In the genomic region with DNA sequence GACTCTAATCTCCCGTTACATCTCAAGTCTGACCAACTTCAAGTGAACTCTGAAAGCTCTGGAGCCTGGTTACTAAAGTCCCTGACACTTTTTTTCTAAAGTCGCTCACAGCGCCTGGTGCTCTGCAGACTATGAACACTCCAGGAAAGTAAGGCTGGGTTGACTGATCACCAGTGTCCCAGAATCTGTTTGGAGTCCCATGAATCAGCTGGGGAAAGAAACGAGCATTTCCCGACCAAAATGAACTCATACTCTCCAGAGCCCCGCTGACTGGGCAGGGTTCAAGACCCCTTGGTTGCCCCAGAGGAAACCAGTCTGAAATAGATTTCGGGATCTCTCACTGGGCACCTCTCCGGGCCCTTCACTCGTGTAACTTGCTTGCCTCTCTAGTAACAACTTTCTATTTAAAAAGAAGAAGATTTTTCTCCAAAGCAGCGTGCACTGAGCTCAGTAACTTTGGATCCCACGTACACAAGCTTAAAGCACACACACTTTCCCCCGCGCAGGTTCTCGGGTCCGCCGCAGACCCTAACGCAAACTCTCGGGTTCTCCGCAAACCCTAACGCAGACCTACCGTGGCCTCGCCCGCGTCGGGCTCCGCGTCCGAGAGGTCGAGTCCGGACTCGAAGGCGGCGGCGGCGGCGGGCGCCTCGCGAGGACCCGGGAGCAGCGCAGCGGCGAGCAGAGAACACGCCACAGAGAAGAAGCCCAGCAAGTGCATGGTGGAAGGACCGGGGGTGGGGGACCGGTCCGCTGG, we compare ENCODE assay signal across 1 cellular context.
TF ChIP-seq lines count a peak whose summit lies in the region.

No MANE protein-coding gene starts in this region.

TF ChIP-seq in H1, 55 proteins besides CTCF, POLR2A, EP300 and RAD21:
- no peak for TF ChIP-seq GTF2F1 (IDR thresholded peaks at IDR 0.05; ENCODE audit: borderline replicate concordance, low read depth, low read length)
- no peak for TF ChIP-seq BRCA1 (IDR thresholded peaks at IDR 0.05; ENCODE audit: low read depth, low read length)
- no peak for TF ChIP-seq EZH2 (IDR thresholded peaks at IDR 0.05; ENCODE audit: low read depth, low read length, severe bottlenecking)
- TF ChIP-seq SP4 (IDR thresholded peaks at IDR 0.05; ENCODE audit: low read length), result no peak
- TF ChIP-seq CBX5 (IDR thresholded peaks at IDR 0.05; ENCODE audit: low read depth, low read length), result no peak
- TF ChIP-seq NANOG (IDR thresholded peaks at IDR 0.05; ENCODE audit: insufficient read depth, low read depth, low read length, poor library complexity, severe bottlenecking), result no peak
- no peak for TF ChIP-seq TBP (IDR thresholded peaks at IDR 0.05; ENCODE audit: low read depth, low read length)
- TF ChIP-seq POLR2AphosphoS5 (IDR thresholded peaks at IDR 0.05; ENCODE audit: low read depth, low read length), result no peak
- TF ChIP-seq EGR1 (IDR thresholded peaks at IDR 0.05; ENCODE audit: borderline replicate concordance, low read depth, low read length), result no peak
- no peak for TF ChIP-seq SRF (IDR thresholded peaks at IDR 0.05; ENCODE audit: low read depth, low read length)
- peak; percentile 30; the same call in 1 of the 2 replicates for TF ChIP-seq RBBP5 (IDR thresholded peaks at IDR 0.05; ENCODE audit: borderline replicate concordance, low read depth, low read length)
- TF ChIP-seq RNF2 (IDR thresholded peaks at IDR 0.05; ENCODE audit: borderline replicate concordance, low read depth, low read length, missing control alignments, poor library complexity, severe bottlenecking), result no peak
- peak; percentile 53; the same call in 1 of the 2 replicates for TF ChIP-seq KDM1A (IDR thresholded peaks at IDR 0.05; ENCODE audit: borderline replicate concordance, low read length)
- peak; percentile 54 for TF ChIP-seq KDM4A (IDR thresholded peaks at IDR 0.05; ENCODE audit: low read depth, low read length, severe bottlenecking)
- no peak for TF ChIP-seq CHD1 (IDR thresholded peaks at IDR 0.05; ENCODE audit: low read depth, low read length)
- no peak for TF ChIP-seq SP2 (IDR thresholded peaks at IDR 0.05; ENCODE audit: low read length)
- TF ChIP-seq, protein P1, sequence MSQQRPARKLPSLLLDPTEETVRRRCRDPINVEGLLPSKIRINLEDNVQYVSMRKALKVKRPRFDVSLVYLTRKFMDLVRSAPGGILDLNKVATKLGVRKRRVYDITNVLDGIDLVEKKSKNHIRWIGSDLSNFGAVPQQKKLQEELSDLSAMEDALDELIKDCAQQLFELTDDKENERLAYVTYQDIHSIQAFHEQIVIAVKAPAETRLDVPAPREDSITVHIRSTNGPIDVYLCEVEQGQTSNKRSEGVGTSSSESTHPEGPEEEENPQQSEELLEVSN (IDR thresholded peaks at IDR 0.05), result 0 out of 2 replicates have a peak, but pooled peaks have one; percentile 9
- TF ChIP-seq ZNF274 (IDR thresholded peaks at IDR 0.05; ENCODE audit: borderline replicate concordance, extremely low read depth, low read length), result no peak
- TF ChIP-seq, protein P2, sequence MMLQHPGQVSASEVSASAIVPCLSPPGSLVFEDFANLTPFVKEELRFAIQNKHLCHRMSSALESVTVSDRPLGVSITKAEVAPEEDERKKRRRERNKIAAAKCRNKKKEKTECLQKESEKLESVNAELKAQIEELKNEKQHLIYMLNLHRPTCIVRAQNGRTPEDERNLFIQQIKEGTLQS (IDR thresholded peaks at IDR 0.05; ENCODE audit: insufficient read depth, low read depth, low read length), result no peak
- TF ChIP-seq POU5F1 (IDR thresholded peaks at IDR 0.05; ENCODE audit: low read depth, low read length), result no peak
- TF ChIP-seq SUZ12 (IDR thresholded peaks at IDR 0.05; ENCODE audit: low read length), result no peak
- no peak for TF ChIP-seq SIRT6 (IDR thresholded peaks at IDR 0.05; ENCODE audit: low read length)
- no peak for TF ChIP-seq FOSL1 (IDR thresholded peaks at IDR 0.05; ENCODE audit: insufficient read depth, low read depth, low read length)
